In the genomic region with DNA sequence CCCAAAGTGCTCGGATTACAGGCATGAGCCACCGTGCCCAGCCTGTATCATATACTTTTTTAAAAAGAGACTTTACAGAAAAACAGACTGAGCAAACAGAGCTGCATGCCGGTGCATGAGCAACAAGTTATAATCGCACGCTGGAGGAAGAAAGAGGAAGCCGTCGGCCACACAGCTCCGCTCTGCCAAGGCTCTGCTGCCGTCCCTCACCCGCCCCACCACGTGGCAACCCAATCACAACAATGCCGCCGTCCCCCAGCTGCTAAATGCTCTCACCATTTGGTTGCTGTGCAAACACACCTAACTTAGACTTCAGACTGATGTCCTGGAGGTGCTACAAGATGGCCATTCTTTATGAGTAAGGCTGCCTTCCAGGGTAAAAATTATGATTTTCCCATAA, we compare ENCODE assay signal across 10 cellular contexts.
DNase-seq lines count a peak whose midpoint lies in the region; ATAC-seq and TF ChIP-seq lines count a peak whose summit lies in the region.
"Had no signal": no experiment of that assay in that cellular context is flagged by ENCODE, and none has a peak within 500 bp of the region (broad histone marks: within the 10 kb centered on the region; RNA-seq: fewer than 3 reads in every experiment).

No MANE protein-coding gene starts in this region.

- DNase-seq in activated CD4-positive, alpha-beta T cell treated with anti-CD3 and anti-CD28 coated beads for 48 hours = peak; percentile 10
- DNase-seq in activated CD4-positive, alpha-beta T cell treated with anti-CD3 and anti-CD28 coated beads for 4 hours = no peak
- DNase-seq in Peyer's patch (peak in 2 of 3 donors; percentile 67 to 74), germinal center (ENCODE audit: low spot score) (peak; percentile 37), retina (no peak)
- peak; percentile 1 for DNase-seq in stimulated activated CD8-positive, alpha-beta memory T cell treated with anti-CD3 and anti-CD28 coated beads, Interleukin-7, amount 100 ng/mL, for 24 hours (ENCODE audit: low read depth)
- DNase-seq: ACHN, NCI-H1105 treated with DMSO at 0.1 percent for 48 hours had no signal

- TF ChIP-seq POLR2A in Peyer's patch (IDR thresholded peaks at IDR 0.05) = no peak

- H3K4me3 ChIP-seq in Peyer's patch = no peak overlapping the region

- no peaks in the 10 kb centered on the region for H3K27me3 ChIP-seq in Peyer's patch

- H3K36me3 ChIP-seq in Peyer's patch = no peaks in the 10 kb centered on the region

- H3K27ac ChIP-seq in Peyer's patch = no peak overlapping the region

- no peaks in the 10 kb centered on the region for H3K4me1 ChIP-seq in Peyer's patch

- ATAC-seq in HG03565 (IDR thresholded peaks at IDR 0.05; ENCODE audit: unreplicated experiment) (no peak), HG03460 (IDR thresholded peaks at IDR 0.05; ENCODE audit: unreplicated experiment) (no peak)

- no peaks in the 10 kb centered on the region for H3K9me3 ChIP-seq in Peyer's patch

- TF ChIP-seq CTCF in Peyer's patch (IDR thresholded peaks at IDR 0.05) = no peak

Comparison
In these comparisons a context has a peak if more than half of its experiments do, and no peak if none do; other contexts are left out.
1. DNase-seq: peak in activated CD4-positive, alpha-beta T cell treated with anti-CD3 and anti-CD28 coated beads for 48 hours (single experiment), Peyer's patch (2 of 3), germinal center (single experiment) and stimulated activated CD8-positive, alpha-beta memory T cell treated with anti-CD3 and anti-CD28 coated beads, Interleukin-7, amount 100 ng/mL, for 24 hours (single experiment); none in activated CD4-positive, alpha-beta T cell treated with anti-CD3 and anti-CD28 coated beads for 4 hours (0 of 2) and retina (single experiment).